In the genomic region with DNA sequence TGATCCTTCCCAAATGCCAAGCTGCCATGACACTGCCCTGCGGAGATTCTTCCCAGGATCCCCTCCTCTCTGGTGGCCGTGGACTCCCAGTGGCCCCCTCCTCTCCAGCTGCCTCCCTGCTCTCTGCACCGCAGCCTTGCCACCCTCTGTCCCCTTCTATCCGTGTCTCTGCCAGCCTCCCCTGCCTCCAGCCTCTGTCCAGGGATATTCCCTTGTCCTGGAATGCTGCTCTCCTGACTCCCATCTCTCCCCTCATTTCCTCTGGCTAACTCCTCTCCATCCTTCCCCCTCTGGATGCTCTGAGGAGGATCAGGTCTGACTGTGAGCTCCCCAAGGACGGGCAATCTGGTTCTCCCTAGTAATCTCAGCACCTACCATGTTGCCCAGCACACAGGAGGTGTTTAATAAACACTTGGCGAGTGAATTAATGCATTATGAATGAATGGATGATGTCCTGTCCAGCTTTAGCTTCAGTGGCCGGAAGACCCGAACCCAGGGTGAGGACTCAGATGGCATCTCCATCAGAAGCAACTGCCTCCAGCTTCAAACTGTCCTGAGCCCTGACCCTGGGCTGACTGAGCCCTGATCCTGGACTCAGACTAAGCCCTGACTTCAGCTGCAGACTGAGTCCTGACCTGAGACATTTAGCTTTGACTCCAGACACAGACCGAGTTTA, we compare ENCODE assay signal across 1 cellular context.
TF ChIP-seq lines count a peak whose summit lies in the region.

No MANE protein-coding gene starts in this region.

TF ChIP-seq in K562, 482 proteins besides CTCF, POLR2A, EP300 and RAD21 (continued from another document):
- TF ChIP-seq RBM14 (IDR thresholded peaks at IDR 0.05; ENCODE audit: borderline replicate concordance, insufficient read depth, low read depth, low read length): no peak
- TF ChIP-seq ZNF24 (IDR thresholded peaks at IDR 0.05): peak; percentile 82
TF ChIP-seq in K562: peak in this region for 1.
